1 cellular context compared by ENCODE assay signal in the genomic region with DNA sequence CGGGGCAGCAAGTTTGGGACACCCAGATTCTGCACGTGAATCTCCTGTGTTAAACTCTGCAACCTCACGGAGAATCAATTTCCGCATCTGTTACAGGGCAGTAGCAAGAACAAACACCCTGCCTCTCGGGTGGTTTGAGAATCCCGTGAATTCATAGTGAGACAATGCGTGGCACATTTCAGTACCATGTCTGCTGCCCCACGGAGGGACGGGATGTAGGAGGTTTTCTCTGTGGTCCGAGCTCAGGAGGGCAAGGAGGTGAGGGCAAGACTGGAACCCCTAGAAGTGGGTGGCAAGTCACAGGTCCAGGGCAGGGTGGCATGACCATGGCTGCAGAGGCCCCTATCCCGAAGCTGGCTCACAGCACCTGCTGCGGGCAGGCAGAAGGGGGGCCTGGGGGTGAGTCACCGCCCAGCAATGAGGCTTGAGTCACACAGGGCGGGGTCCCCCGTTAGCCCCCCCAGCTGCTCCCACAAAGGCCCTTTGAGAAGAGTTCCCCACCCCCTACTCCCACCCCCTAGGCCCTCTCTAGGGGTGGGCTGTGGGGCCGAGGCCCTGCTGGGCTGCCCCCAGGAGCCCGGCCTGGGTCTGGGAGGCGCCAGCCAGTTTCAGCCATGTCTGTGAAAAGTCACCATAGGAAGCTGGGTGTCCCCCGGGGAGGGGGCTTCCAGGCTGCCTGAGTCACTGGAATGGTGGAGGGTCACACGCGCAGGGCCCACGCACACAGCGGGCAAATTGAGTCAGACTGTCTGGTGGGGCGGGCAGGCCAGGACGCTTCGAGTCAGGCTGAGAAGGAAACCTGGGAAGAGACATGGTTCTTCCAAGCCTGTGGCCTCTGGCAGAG.
A peak's percentile ranks its signal among the peaks of the same experiment; 100 is the strongest.
TF ChIP-seq lines count a peak whose summit lies in the region.

No MANE protein-coding gene starts in this region.

TF ChIP-seq in HEK293, 187 proteins besides CTCF, POLR2A, EP300 and RAD21 (continued from another document and continues in another):
- TF ChIP-seq, protein P1, sequence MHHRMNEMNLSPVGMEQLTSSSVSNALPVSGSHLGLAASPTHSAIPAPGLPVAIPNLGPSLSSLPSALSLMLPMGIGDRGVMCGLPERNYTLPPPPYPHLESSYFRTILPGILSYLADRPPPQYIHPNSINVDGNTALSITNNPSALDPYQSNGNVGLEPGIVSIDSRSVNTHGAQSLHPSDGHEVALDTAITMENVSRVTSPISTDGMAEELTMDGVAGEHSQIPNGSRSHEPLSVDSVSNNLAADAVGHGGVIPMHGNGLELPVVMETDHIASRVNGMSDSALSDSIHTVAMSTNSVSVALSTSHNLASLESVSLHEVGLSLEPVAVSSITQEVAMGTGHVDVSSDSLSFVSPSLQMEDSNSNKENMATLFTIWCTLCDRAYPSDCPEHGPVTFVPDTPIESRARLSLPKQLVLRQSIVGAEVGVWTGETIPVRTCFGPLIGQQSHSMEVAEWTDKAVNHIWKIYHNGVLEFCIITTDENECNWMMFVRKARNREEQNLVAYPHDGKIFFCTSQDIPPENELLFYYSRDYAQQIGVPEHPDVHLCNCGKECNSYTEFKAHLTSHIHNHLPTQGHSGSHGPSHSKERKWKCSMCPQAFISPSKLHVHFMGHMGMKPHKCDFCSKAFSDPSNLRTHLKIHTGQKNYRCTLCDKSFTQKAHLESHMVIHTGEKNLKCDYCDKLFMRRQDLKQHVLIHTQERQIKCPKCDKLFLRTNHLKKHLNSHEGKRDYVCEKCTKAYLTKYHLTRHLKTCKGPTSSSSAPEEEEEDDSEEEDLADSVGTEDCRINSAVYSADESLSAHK (tag by site-specific recombination; IDR thresholded peaks at IDR 0.05), result no peak
- no peak for TF ChIP-seq ZSCAN16 (tag by site-specific recombination; IDR thresholded peaks at IDR 0.05)
- TF ChIP-seq ZNF654 (tag by site-specific recombination; IDR thresholded peaks at IDR 0.05; ENCODE audit: low read depth), result no peak
- TF ChIP-seq KLF10 (tag by site-specific recombination; IDR thresholded peaks at IDR 0.05), result no peak
- TF ChIP-seq, protein P2, sequence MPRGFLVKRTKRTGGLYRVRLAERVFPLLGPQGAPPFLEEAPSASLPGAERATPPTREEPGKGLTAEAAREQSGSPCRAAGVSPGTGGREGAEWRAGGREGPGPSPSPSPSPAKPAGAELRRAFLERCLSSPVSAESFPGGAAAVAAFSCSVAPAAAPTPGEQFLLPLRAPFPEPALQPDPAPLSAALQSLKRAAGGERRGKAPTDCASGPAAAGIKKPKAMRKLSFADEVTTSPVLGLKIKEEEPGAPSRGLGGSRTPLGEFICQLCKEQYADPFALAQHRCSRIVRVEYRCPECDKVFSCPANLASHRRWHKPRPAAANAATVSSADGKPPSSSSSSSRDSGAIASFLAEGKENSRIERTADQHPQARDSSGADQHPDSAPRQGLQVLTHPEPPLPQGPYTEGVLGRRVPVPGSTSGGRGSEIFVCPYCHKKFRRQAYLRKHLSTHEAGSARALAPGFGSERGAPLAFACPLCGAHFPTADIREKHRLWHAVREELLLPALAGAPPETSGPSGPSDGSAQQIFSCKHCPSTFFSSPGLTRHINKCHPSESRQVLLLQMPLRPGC (tag by site-specific recombination; IDR thresholded peaks at IDR 0.05), result no peak
- TF ChIP-seq TCF7L2 (IDR thresholded peaks at IDR 0.05; ENCODE audit: borderline replicate concordance, low read depth, low read length), result no peak
- TF ChIP-seq REPIN1 (tag by site-specific recombination; IDR thresholded peaks at IDR 0.05; ENCODE audit: low read depth), result no peak
- TF ChIP-seq ZNF404 (tag by site-specific recombination; IDR thresholded peaks at IDR 0.05), result no peak
- no peak for TF ChIP-seq IKZF3 (tag by site-specific recombination; IDR thresholded peaks at IDR 0.05)
- 0 out of 2 replicates have a peak, but pooled peaks have one; percentile 68 for TF ChIP-seq ZEB2 (tag by site-specific recombination; IDR thresholded peaks at IDR 0.05)
- no peak for TF ChIP-seq ZNF558 (tag by site-specific recombination; IDR thresholded peaks at IDR 0.05)
- TF ChIP-seq ZNF19 (tag by site-specific recombination; IDR thresholded peaks at IDR 0.05; ENCODE audit: low read depth), result no peak
- TF ChIP-seq SP2 (tag by site-specific recombination; IDR thresholded peaks at IDR 0.05), result peak; percentile 60
- TF ChIP-seq, protein P3, sequence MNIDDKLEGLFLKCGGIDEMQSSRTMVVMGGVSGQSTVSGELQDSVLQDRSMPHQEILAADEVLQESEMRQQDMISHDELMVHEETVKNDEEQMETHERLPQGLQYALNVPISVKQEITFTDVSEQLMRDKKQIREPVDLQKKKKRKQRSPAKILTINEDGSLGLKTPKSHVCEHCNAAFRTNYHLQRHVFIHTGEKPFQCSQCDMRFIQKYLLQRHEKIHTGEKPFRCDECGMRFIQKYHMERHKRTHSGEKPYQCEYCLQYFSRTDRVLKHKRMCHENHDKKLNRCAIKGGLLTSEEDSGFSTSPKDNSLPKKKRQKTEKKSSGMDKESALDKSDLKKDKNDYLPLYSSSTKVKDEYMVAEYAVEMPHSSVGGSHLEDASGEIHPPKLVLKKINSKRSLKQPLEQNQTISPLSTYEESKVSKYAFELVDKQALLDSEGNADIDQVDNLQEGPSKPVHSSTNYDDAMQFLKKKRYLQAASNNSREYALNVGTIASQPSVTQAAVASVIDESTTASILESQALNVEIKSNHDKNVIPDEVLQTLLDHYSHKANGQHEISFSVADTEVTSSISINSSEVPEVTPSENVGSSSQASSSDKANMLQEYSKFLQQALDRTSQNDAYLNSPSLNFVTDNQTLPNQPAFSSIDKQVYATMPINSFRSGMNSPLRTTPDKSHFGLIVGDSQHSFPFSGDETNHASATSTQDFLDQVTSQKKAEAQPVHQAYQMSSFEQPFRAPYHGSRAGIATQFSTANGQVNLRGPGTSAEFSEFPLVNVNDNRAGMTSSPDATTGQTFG (tag by site-specific recombination; IDR thresholded peaks at IDR 0.05; ENCODE audit: borderline replicate concordance), result no peak
- TF ChIP-seq ZBTB17 (tag by site-specific recombination; IDR thresholded peaks at IDR 0.05), result no peak
- no peak for TF ChIP-seq PRDM1 (tag by site-specific recombination; IDR thresholded peaks at IDR 0.05)
- TF ChIP-seq ZBTB21 (tag by site-specific recombination; IDR thresholded peaks at IDR 0.05), result peak; percentile 51; the same call in 1 of the 2 replicates
- TF ChIP-seq KLF7 (tag by site-specific recombination; IDR thresholded peaks at IDR 0.05; ENCODE audit: borderline replicate concordance), result peak; percentile 74; the same call in 1 of the 2 replicates
- TF ChIP-seq, protein P4, sequence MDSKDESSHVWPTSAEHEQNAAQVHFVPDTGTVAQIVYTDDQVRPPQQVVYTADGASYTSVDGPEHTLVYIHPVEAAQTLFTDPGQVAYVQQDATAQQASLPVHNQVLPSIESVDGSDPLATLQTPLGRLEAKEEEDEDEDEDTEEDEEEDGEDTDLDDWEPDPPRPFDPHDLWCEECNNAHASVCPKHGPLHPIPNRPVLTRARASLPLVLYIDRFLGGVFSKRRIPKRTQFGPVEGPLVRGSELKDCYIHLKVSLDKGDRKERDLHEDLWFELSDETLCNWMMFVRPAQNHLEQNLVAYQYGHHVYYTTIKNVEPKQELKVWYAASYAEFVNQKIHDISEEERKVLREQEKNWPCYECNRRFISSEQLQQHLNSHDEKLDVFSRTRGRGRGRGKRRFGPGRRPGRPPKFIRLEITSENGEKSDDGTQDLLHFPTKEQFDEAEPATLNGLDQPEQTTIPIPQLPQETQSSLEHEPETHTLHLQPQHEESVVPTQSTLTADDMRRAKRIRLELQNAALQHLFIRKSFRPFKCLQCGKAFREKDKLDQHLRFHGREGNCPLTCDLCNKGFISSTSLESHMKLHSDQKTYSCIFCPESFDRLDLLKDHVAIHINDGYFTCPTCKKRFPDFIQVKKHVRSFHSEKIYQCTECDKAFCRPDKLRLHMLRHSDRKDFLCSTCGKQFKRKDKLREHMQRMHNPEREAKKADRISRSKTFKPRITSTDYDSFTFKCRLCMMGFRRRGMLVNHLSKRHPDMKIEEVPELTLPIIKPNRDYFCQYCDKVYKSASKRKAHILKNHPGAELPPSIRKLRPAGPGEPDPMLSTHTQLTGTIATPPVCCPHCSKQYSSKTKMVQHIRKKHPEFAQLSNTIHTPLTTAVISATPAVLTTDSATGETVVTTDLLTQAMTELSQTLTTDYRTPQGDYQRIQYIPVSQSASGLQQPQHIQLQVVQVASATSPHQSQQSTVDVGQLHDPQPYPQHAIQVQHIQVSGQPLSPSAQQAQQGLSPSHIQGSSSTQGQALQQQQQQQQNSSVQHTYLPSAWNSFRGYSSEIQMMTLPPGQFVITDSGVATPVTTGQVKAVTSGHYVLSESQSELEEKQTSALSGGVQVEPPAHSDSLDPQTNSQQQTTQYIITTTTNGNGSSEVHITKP (tag by site-specific recombination; IDR thresholded peaks at IDR 0.05), result peak; percentile 49; the same call in 1 of the 2 replicates
- TF ChIP-seq ZSCAN30 (tag by site-specific recombination; IDR thresholded peaks at IDR 0.05), result no peak
- no peak for TF ChIP-seq ZNF677 (tag by site-specific recombination; IDR thresholded peaks at IDR 0.05)
- TF ChIP-seq BCL11B (tag by site-specific recombination; IDR thresholded peaks at IDR 0.05; ENCODE audit: low read depth), result no peak
- TF ChIP-seq, protein P5, sequence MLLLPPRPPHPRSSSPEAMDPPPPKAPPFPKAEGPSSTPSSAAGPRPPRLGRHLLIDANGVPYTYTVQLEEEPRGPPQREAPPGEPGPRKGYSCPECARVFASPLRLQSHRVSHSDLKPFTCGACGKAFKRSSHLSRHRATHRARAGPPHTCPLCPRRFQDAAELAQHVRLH (tag by site-specific recombination; IDR thresholded peaks at IDR 0.05), result no peak
- peak; percentile 62 for TF ChIP-seq ZNF600 (tag by site-specific recombination; IDR thresholded peaks at IDR 0.05)
- TF ChIP-seq GFI1B (tag by site-specific recombination; IDR thresholded peaks at IDR 0.05), result no peak
- TF ChIP-seq ZNF155 (tag by site-specific recombination; IDR thresholded peaks at IDR 0.05), result no peak
- no peak for TF ChIP-seq GLI2 (tag by site-specific recombination; IDR thresholded peaks at IDR 0.05; ENCODE audit: borderline replicate concordance, low read depth)
- TF ChIP-seq ZNF274 (IDR thresholded peaks at IDR 0.05; ENCODE audit: low read length), result no peak
- TF ChIP-seq ZNF274 (tag by site-specific recombination; IDR thresholded peaks at IDR 0.05; ENCODE audit: borderline replicate concordance), result no peak
- TF ChIP-seq ZNF792 (tag by site-specific recombination; IDR thresholded peaks at IDR 0.05), result no peak
- no peak for TF ChIP-seq ZBTB48 (tag by site-specific recombination; IDR thresholded peaks at IDR 0.05)
- TF ChIP-seq ZNF701 (tag by site-specific recombination; IDR thresholded peaks at IDR 0.05), result no peak
- no peak for TF ChIP-seq ZNF426 (tag by site-specific recombination; IDR thresholded peaks at IDR 0.05)
- no peak for TF ChIP-seq ZNF366 (tag by site-specific recombination; conservative IDR thresholded peaks at IDR 0.05)
- TF ChIP-seq ZNF121 (tag by site-specific recombination; IDR thresholded peaks at IDR 0.05), result no peak
- no peak for TF ChIP-seq ZNF843 (tag by site-specific recombination; IDR thresholded peaks at IDR 0.05)
- no peak for TF ChIP-seq ZNF24 (tag by site-specific recombination; IDR thresholded peaks at IDR 0.05)
- no peak for TF ChIP-seq YY1 (tag by site-specific recombination; IDR thresholded peaks at IDR 0.05)
- TF ChIP-seq ZIC2 (tag by site-specific recombination; IDR thresholded peaks at IDR 0.05), result peak; percentile 91
- no peak for TF ChIP-seq ZNF610 (tag by site-specific recombination; IDR thresholded peaks at IDR 0.05; ENCODE audit: borderline replicate concordance)
- no peak; the same call in 1 of the 2 replicates for TF ChIP-seq ZBTB8A (tag by site-specific recombination; IDR thresholded peaks at IDR 0.05)
- no peak for TF ChIP-seq ZNF239 (tag by site-specific recombination; IDR thresholded peaks at IDR 0.05)
- TF ChIP-seq ZNF626 (tag by site-specific recombination; IDR thresholded peaks at IDR 0.05), result no peak
- no peak for TF ChIP-seq ZNF544 (tag by site-specific recombination; IDR thresholded peaks at IDR 0.05)
- TF ChIP-seq EGR2 (tag by site-specific recombination; IDR thresholded peaks at IDR 0.05; ENCODE audit: low read depth), result no peak
- no peak for TF ChIP-seq ZNF561 (tag by site-specific recombination; IDR thresholded peaks at IDR 0.05; ENCODE audit: borderline replicate concordance)
- TF ChIP-seq ZNF571 (tag by site-specific recombination; IDR thresholded peaks at IDR 0.05), result no peak
- TF ChIP-seq, protein P6, sequence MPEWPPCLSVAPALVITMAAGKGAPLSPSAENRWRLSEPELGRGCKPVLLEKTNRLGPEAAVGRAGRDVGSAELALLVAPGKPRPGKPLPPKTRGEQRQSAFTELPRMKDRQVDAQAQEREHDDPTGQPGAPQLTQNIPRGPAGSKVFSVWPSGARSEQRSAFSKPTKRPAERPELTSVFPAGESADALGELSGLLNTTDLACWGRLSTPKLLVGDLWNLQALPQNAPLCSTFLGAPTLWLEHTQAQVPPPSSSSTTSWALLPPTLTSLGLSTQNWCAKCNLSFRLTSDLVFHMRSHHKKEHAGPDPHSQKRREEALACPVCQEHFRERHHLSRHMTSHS (tag by site-specific recombination; IDR thresholded peaks at IDR 0.05), result no peak
- no peak for TF ChIP-seq ZNF354C (tag by site-specific recombination; IDR thresholded peaks at IDR 0.05; ENCODE audit: borderline replicate concordance, low read depth)
- TF ChIP-seq ZNF266 (tag by site-specific recombination; IDR thresholded peaks at IDR 0.05; ENCODE audit: low read depth), result no peak
- TF ChIP-seq, protein P7, sequence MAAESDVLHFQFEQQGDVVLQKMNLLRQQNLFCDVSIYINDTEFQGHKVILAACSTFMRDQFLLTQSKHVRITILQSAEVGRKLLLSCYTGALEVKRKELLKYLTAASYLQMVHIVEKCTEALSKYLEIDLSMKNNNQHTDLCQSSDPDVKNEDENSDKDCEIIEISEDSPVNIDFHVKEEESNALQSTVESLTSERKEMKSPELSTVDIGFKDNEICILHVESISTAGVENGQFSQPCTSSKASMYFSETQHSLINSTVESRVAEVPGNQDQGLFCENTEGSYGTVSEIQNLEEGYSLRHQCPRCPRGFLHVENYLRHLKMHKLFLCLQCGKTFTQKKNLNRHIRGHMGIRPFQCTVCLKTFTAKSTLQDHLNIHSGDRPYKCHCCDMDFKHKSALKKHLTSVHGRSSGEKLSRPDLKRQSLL (tag by site-specific recombination; IDR thresholded peaks at IDR 0.05), result no peak
- TF ChIP-seq RBAK (tag by site-specific recombination; IDR thresholded peaks at IDR 0.05), result no peak; the same call in 1 of the 2 replicates
- TF ChIP-seq, protein P8, sequence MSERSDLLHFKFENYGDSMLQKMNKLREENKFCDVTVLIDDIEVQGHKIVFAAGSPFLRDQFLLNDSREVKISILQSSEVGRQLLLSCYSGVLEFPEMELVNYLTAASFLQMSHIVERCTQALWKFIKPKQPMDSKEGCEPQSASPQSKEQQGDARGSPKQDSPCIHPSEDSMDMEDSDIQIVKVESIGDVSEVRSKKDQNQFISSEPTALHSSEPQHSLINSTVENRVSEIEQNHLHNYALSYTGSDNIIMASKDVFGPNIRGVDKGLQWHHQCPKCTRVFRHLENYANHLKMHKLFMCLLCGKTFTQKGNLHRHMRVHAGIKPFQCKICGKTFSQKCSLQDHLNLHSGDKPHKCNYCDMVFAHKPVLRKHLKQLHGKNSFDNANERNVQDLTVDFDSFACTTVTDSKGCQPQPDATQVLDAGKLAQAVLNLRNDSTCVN (tag by site-specific recombination; optimal IDR thresholded peaks at IDR 0.05), result no peak
- no peak for TF ChIP-seq ZNF549 (tag by site-specific recombination; IDR thresholded peaks at IDR 0.05)
